15 cellular contexts compared by ENCODE assay signal in genomic region chr21:44708213-44708865, GRCh38. TPM values are rescaled to one million over a fixed set of nuclear protein-coding genes. Genes with fewer than 3 reads are reported as not detected.
DNase-seq lines count a peak whose midpoint lies in the region; ATAC-seq and TF ChIP-seq lines count a peak whose summit lies in the region.
"Had no signal": no experiment of that assay in that cellular context is flagged by ENCODE, and none has a peak within 500 bp of the region (broad histone marks: within the 10 kb centered on the region; RNA-seq: fewer than 3 reads in every experiment).

No MANE protein-coding gene starts in this region.

- ATAC-seq in activated naive CD4-positive, alpha-beta T cell treated with anti-CD3 and anti-CD28 coated beads, Interleukin-2, amount 50 U/mL, for 72 hours: no peak
- peak; percentile 69 to 76 for ATAC-seq in right cardiac atrium
- ATAC-seq in activated CD8-positive, alpha-beta T cell treated with anti-CD3 and anti-CD28 coated beads for 36 hours: no peak

- WGBS in right cardiac atrium: 2% methylated on average over 13 of the region's 13 CpGs
- 2 to 5% (median 4%) methylated on average over 8 to 13 of the region's 13 CpGs; no CpG with 5 or more reads in 1 of the 5 donors for WGBS in stomach, 5 donors

- peaks cover 100% of the 10 kb centered on the region for H3K27me3 Mint-ChIP-seq in activated naive CD4-positive, alpha-beta T cell treated with anti-CD3 and anti-CD28 coated beads, Interleukin-2, amount 10 ng/mL, durations not matched to agents 7 days and 5 days
- peaks cover 76% of the 10 kb centered on the region for H3K27me3 Mint-ChIP-seq in activated CD8-positive, alpha-beta T cell treated with anti-CD3 and anti-CD28 coated beads for 36 hours

- POLR2A ChIA-PET in activated CD8-positive, alpha-beta T cell treated with anti-CD3 and anti-CD28 coated beads for 36 hours (lab: Charles Lee): no interaction called here

- no peak overlapping the region for H3K27ac ChIP-seq in Peyer's patch
- no peak overlapping the region for H3K27ac ChIP-seq in right cardiac atrium (ENCODE audit: low read length)
- H3K27ac ChIP-seq in stomach: no peak overlapping the region
- no peak overlapping the region for H3K27ac ChIP-seq in SJCRH30
- H3K27ac ChIP-seq: thoracic aorta had no signal

- CTCF ChIA-PET in activated naive CD4-positive, alpha-beta T cell treated with anti-CD3 and anti-CD28 coated beads, Interleukin-2, amount 10 ng/mL, durations not matched to agents 7 days and 5 days (lab: Charles Lee): interaction anchor here (0.9 to 1.1 kb wide), 2 partner anchors 11 to 85 kb away, joined by 3 to 6 read pairs; no protein-coding TSS in a partner anchor
- CTCF ChIA-PET in activated CD8-positive, alpha-beta T cell treated with anti-CD3 and anti-CD28 coated beads for 36 hours (lab: Charles Lee): interaction anchor here (1.1 kb wide), 2 partner anchors 86 to 221 kb away, joined by 3 read pairs; no protein-coding TSS in a partner anchor

- intact Hi-C loops in right cardiac atrium (cut with DNase I): no loop called here
- intact Hi-C loops in stomach (cut with DNase I; ENCODE audit: low total_unique reads): no loop called here
- intact Hi-C loops in activated CD8-positive, alpha-beta T cell treated with anti-CD3 and anti-CD28 coated beads for 36 hours (cut with micrococcal nuclease): no loop called here

- peaks cover 16% of the 10 kb centered on the region for H3K36me3 Mint-ChIP-seq in activated naive CD4-positive, alpha-beta T cell treated with anti-CD3 and anti-CD28 coated beads, Interleukin-2, amount 10 ng/mL, durations not matched to agents 7 days and 5 days
- H3K36me3 Mint-ChIP-seq in activated naive CD4-positive, alpha-beta T cell treated with anti-CD3 and anti-CD28 coated beads, Interleukin-2, amount 50 U/mL, for 72 hours: peaks cover 21 to 27% of the 10 kb centered on the region in 2 donors
- peaks cover 9% of the 10 kb centered on the region for H3K36me3 Mint-ChIP-seq in activated CD8-positive, alpha-beta T cell treated with anti-CD3 and anti-CD28 coated beads for 36 hours (ENCODE audit: low read depth)
- H3K36me3 Mint-ChIP-seq: mesothelial cell of epicardium had no signal

- H3K4me3 ChIP-seq in Peyer's patch (no peak overlapping the region), right cardiac atrium (ENCODE audit: low read length) (no peak overlapping the region), stomach (no peak overlapping the region), SJCRH30 (no peak overlapping the region)
- H3K4me3 ChIP-seq: thoracic aorta had no signal

- H3K36me3 ChIP-seq in Peyer's patch (no peaks in the 10 kb centered on the region), stomach (no peaks in the 10 kb centered on the region), SJCRH30 (no peaks in the 10 kb centered on the region)
- H3K36me3 ChIP-seq: thoracic aorta had no signal

- H3K4me1 Mint-ChIP-seq in activated naive CD4-positive, alpha-beta T cell treated with anti-CD3 and anti-CD28 coated beads, Interleukin-2, amount 10 ng/mL, durations not matched to agents 7 days and 5 days: peaks cover 15% of the 10 kb centered on the region
- peaks cover 19% of the 10 kb centered on the region for H3K4me1 Mint-ChIP-seq in activated CD8-positive, alpha-beta T cell treated with anti-CD3 and anti-CD28 coated beads for 36 hours (ENCODE audit: low read depth)

- no peak overlapping the region for H3K4me3 Mint-ChIP-seq in activated naive CD4-positive, alpha-beta T cell treated with anti-CD3 and anti-CD28 coated beads, Interleukin-2, amount 10 ng/mL, durations not matched to agents 7 days and 5 days
- H3K4me3 Mint-ChIP-seq in activated CD8-positive, alpha-beta T cell treated with anti-CD3 and anti-CD28 coated beads for 36 hours: no peak overlapping the region
- H3K4me3 Mint-ChIP-seq: activated CD4-positive, alpha-beta T cell treated with anti-CD3 and anti-CD28 coated beads, Interleukin-2, amount 10 ng/mL, durations not matched to agents 24 days and 14 days had no signal

- DNase-seq in activated naive CD4-positive, alpha-beta T cell treated with anti-CD3 and anti-CD28 coated beads, Interleukin-2, amount 10 ng/mL, durations not matched to agents 7 days and 5 days: peak; percentile 19
- DNase-seq in activated naive CD4-positive, alpha-beta T cell treated with anti-CD3 and anti-CD28 coated beads, Interleukin-2, amount 50 U/mL, for 72 hours (ENCODE audit: low spot score in 2 of 2): no peak
- DNase-seq in Peyer's patch (peak in 2 of 3 donors; percentile 35 to 41), right cardiac atrium (peak in 2 of 3 donors; percentile 50 to 75), stomach (peak; percentile 19), SJCRH30 (no peak), AML-193 (lab: John Stamatoyannopoulos, UW) (no peak)
- no peak for DNase-seq in activated CD8-positive, alpha-beta T cell treated with anti-CD3 and anti-CD28 coated beads for 36 hours
- DNase-seq: activated CD4-positive, alpha-beta T cell treated with anti-CD3 and anti-CD28 coated beads, Interleukin-2, amount 10 ng/mL, durations not matched to agents 24 days and 14 days; NCI-H1436; NCI-H526 treated with DMSO at 0.1 percent for 48 hours had no signal

- TF ChIP-seq POLR2A in Peyer's patch (IDR thresholded peaks at IDR 0.05): no peak
- no peak for TF ChIP-seq POLR2A in stomach (IDR thresholded peaks at IDR 0.05)

- H3K9me3 ChIP-seq in Peyer's patch: peaks cover 0 to 6% (median 2%) of the 10 kb centered on the region in 4 donors
- no peaks in the 10 kb centered on the region for H3K9me3 ChIP-seq in right cardiac atrium (ENCODE audit: control insufficient read depth, low read length)
- H3K9me3 ChIP-seq in stomach: peaks cover 0 to 12% (median 9%) of the 10 kb centered on the region in 4 donors
- H3K9me3 ChIP-seq in SJCRH30 (replicated peaks): no peaks in the 10 kb centered on the region
- H3K9me3 ChIP-seq: thoracic aorta had no signal

- peaks cover 12% of the 10 kb centered on the region for H3K9me3 Mint-ChIP-seq in activated naive CD4-positive, alpha-beta T cell treated with anti-CD3 and anti-CD28 coated beads, Interleukin-2, amount 10 ng/mL, durations not matched to agents 7 days and 5 days
- peaks cover 7 to 14% of the 10 kb centered on the region in 2 donors for H3K9me3 Mint-ChIP-seq in activated naive CD4-positive, alpha-beta T cell treated with anti-CD3 and anti-CD28 coated beads, Interleukin-2, amount 50 U/mL, for 72 hours
- peaks cover 9% of the 10 kb centered on the region for H3K9me3 Mint-ChIP-seq in activated CD8-positive, alpha-beta T cell treated with anti-CD3 and anti-CD28 coated beads for 36 hours
- H3K9me3 Mint-ChIP-seq: mesothelial cell of epicardium had no signal

- H3K4me1 ChIP-seq in Peyer's patch: peaks cover 0 to 15% (median 0%) of the 10 kb centered on the region in 4 donors
- no peaks in the 10 kb centered on the region for H3K4me1 ChIP-seq in right cardiac atrium (ENCODE audit: control insufficient read depth, insufficient read depth, low read length)
- H3K4me1 ChIP-seq in stomach: peaks cover 5 to 40% (median 14%) of the 10 kb centered on the region in 4 donors
- no peaks in the 10 kb centered on the region for H3K4me1 ChIP-seq in SJCRH30

- H3K27me3 ChIP-seq in Peyer's patch (peaks cover 0 to 32% of the 10 kb centered on the region in 2 donors), right cardiac atrium (ENCODE audit: control insufficient read depth, insufficient read depth) (no peaks in the 10 kb centered on the region), stomach (peaks cover 29 to 100% (median 95%) of the 10 kb centered on the region in 3 donors), SJCRH30 (0 out of 2 replicates have a peak, but pooled peaks cover 4% of the 10 kb centered on the region)

- TF ChIP-seq CTCF in Peyer's patch (IDR thresholded peaks at IDR 0.05) (no peak), stomach (IDR thresholded peaks at IDR 0.05) (no peak)
- no peak for TF ChIP-seq CTCF in activated CD8-positive, alpha-beta T cell treated with anti-CD3 and anti-CD28 coated beads for 36 hours (IDR thresholded peaks at IDR 0.05)

- H3K27ac Mint-ChIP-seq in activated naive CD4-positive, alpha-beta T cell treated with anti-CD3 and anti-CD28 coated beads, Interleukin-2, amount 10 ng/mL, durations not matched to agents 7 days and 5 days: no peak overlapping the region
- no peak overlapping the region for H3K27ac Mint-ChIP-seq in activated naive CD4-positive, alpha-beta T cell treated with anti-CD3 and anti-CD28 coated beads, Interleukin-2, amount 50 U/mL, for 72 hours
- H3K27ac Mint-ChIP-seq in activated CD8-positive, alpha-beta T cell treated with anti-CD3 and anti-CD28 coated beads for 36 hours: no peak overlapping the region
- H3K27ac Mint-ChIP-seq: activated CD4-positive, alpha-beta T cell treated with anti-CD3 and anti-CD28 coated beads, Interleukin-2, amount 10 ng/mL, durations not matched to agents 24 days and 14 days; mesothelial cell of epicardium had no signal

- no peak for TF ChIP-seq EP300 in stomach (IDR thresholded peaks at IDR 0.05)

RNA-seq across cellular contexts. Expression of gene TSPEAR, which starts 3.0 kb away (rescaled TPM):
- total RNA-seq in activated naive CD4-positive, alpha-beta T cell treated with anti-CD3 and anti-CD28 coated beads, Interleukin-2, amount 50 U/mL, for 72 hours: not detected
- total RNA-seq in Peyer's patch (under 1 TPM in 1 of 4 donors, not detected in 3; 0.47 TPM), right cardiac atrium (1 to 10 TPM in 3 of 4 donors, under 1 TPM in 1; 0.29 to 4.6 (median 1.3) TPM), stomach (under 1 TPM in 2 of 5 donors, not detected in 3; 0.18 to 0.29 TPM)
- polyA plus RNA-seq in right cardiac atrium (2.2 TPM), stomach (under 1 TPM in 2 of 3 donors, not detected in 1; 0.05 to 0.06 TPM)
- not detected in 2 replicates for total RNA-seq in SJCRH30 (2014; rRNA removed; shearing (Covaris generic))
- not detected for total RNA-seq in activated CD8-positive, alpha-beta T cell treated with anti-CD3 and anti-CD28 coated beads for 36 hours
- total RNA-seq: activated CD4-positive, alpha-beta T cell treated with anti-CD3 and anti-CD28 coated beads, Interleukin-2, amount 10 ng/mL, durations not matched to agents 24 days and 14 days; RPMI7951; T-helper 2 cell treated with Interferon-gamma antibody and Interleukin-4, amounts not matched to agents 100 ng/mL and 5 ng/mL, for 36 hours; thoracic aorta had no signal

RNA-seq across cellular contexts. Expression of gene KRTAP10-12, which starts 11.4 kb away (rescaled TPM):
- total RNA-seq in activated naive CD4-positive, alpha-beta T cell treated with anti-CD3 and anti-CD28 coated beads, Interleukin-2, amount 50 U/mL, for 72 hours: not detected
- total RNA-seq in Peyer's patch (not detected), right cardiac atrium (not detected), stomach (not detected)
- polyA plus RNA-seq in right cardiac atrium (not detected), stomach (not detected)
- total RNA-seq in SJCRH30 (2014; rRNA removed; shearing (Covaris generic)): not detected in 2 replicates
- total RNA-seq in activated CD8-positive, alpha-beta T cell treated with anti-CD3 and anti-CD28 coated beads for 36 hours: not detected
- total RNA-seq: activated CD4-positive, alpha-beta T cell treated with anti-CD3 and anti-CD28 coated beads, Interleukin-2, amount 10 ng/mL, durations not matched to agents 24 days and 14 days; mesothelial cell of epicardium; RPMI7951; T-helper 2 cell treated with Interferon-gamma antibody and Interleukin-4, amounts not matched to agents 100 ng/mL and 5 ng/mL, for 36 hours; thoracic aorta had no signal

RNA-seq across cellular contexts. Expression of gene KRTAP12-1, which starts 26.4 kb away (rescaled TPM):
- not detected for total RNA-seq in activated naive CD4-positive, alpha-beta T cell treated with anti-CD3 and anti-CD28 coated beads, Interleukin-2, amount 50 U/mL, for 72 hours
- total RNA-seq in Peyer's patch (not detected), right cardiac atrium (not detected), stomach (1 to 10 TPM in 1 of 5 donors, not detected in 4; 2.0 TPM)
- polyA plus RNA-seq in right cardiac atrium (not detected), stomach (not detected)
- total RNA-seq in SJCRH30 (2014; rRNA removed; shearing (Covaris generic)): not detected in 2 replicates
- not detected for total RNA-seq in activated CD8-positive, alpha-beta T cell treated with anti-CD3 and anti-CD28 coated beads for 36 hours
- total RNA-seq: activated CD4-positive, alpha-beta T cell treated with anti-CD3 and anti-CD28 coated beads, Interleukin-2, amount 10 ng/mL, durations not matched to agents 24 days and 14 days; mesothelial cell of epicardium; RPMI7951; T-helper 2 cell treated with Interferon-gamma antibody and Interleukin-4, amounts not matched to agents 100 ng/mL and 5 ng/mL, for 36 hours; thoracic aorta had no signal

RNA-seq across cellular contexts. Expression of gene KRTAP12-2, which starts 41.6 kb away (rescaled TPM):
- not detected for total RNA-seq in activated naive CD4-positive, alpha-beta T cell treated with anti-CD3 and anti-CD28 coated beads, Interleukin-2, amount 50 U/mL, for 72 hours
- total RNA-seq in Peyer's patch: not detected
- not detected for total RNA-seq in right cardiac atrium
- not detected for polyA plus RNA-seq in right cardiac atrium
- total RNA-seq in stomach: not detected
- not detected for polyA plus RNA-seq in stomach
- total RNA-seq in SJCRH30 (2014; rRNA removed; shearing (Covaris generic)): not detected in 2 replicates
- not detected for total RNA-seq in activated CD8-positive, alpha-beta T cell treated with anti-CD3 and anti-CD28 coated beads for 36 hours
- total RNA-seq: activated CD4-positive, alpha-beta T cell treated with anti-CD3 and anti-CD28 coated beads, Interleukin-2, amount 10 ng/mL, durations not matched to agents 24 days and 14 days; mesothelial cell of epicardium; RPMI7951; T-helper 2 cell treated with Interferon-gamma antibody and Interleukin-4, amounts not matched to agents 100 ng/mL and 5 ng/mL, for 36 hours; thoracic aorta had no signal

RNA-seq across cellular contexts. Expression of gene KRTAP12-3, which starts 50.6 kb away (rescaled TPM):
- total RNA-seq in activated naive CD4-positive, alpha-beta T cell treated with anti-CD3 and anti-CD28 coated beads, Interleukin-2, amount 50 U/mL, for 72 hours: not detected
- not detected for total RNA-seq in Peyer's patch
- total RNA-seq in right cardiac atrium: not detected
- polyA plus RNA-seq in right cardiac atrium: not detected
- total RNA-seq in stomach: not detected
- not detected for polyA plus RNA-seq in stomach
- total RNA-seq in SJCRH30 (2014; rRNA removed; shearing (Covaris generic)): not detected in 2 replicates
- not detected for total RNA-seq in activated CD8-positive, alpha-beta T cell treated with anti-CD3 and anti-CD28 coated beads for 36 hours
- total RNA-seq: activated CD4-positive, alpha-beta T cell treated with anti-CD3 and anti-CD28 coated beads, Interleukin-2, amount 10 ng/mL, durations not matched to agents 24 days and 14 days; mesothelial cell of epicardium; RPMI7951; T-helper 2 cell treated with Interferon-gamma antibody and Interleukin-4, amounts not matched to agents 100 ng/mL and 5 ng/mL, for 36 hours; thoracic aorta had no signal

Comparison
In these comparisons a context has a peak if more than half of its experiments do, and no peak if none do; other contexts are left out.
1. DNase-seq: peak in activated naive CD4-positive, alpha-beta T cell treated with anti-CD3 and anti-CD28 coated beads, Interleukin-2, amount 10 ng/mL, durations not matched to agents 7 days and 5 days (single experiment), Peyer's patch (2 of 3), right cardiac atrium (2 of 3) and stomach (single experiment); none in activated naive CD4-positive, alpha-beta T cell treated with anti-CD3 and anti-CD28 coated beads, Interleukin-2, amount 50 U/mL, for 72 hours (0 of 2), SJCRH30 (0 of 2), activated CD8-positive, alpha-beta T cell treated with anti-CD3 and anti-CD28 coated beads for 36 hours (single experiment) and AML-193 (0 of 2).
2. ATAC-seq: peak in right cardiac atrium (2 of 2); none in activated naive CD4-positive, alpha-beta T cell treated with anti-CD3 and anti-CD28 coated beads, Interleukin-2, amount 50 U/mL, for 72 hours (0 of 2) and activated CD8-positive, alpha-beta T cell treated with anti-CD3 and anti-CD28 coated beads for 36 hours (single experiment).